Comparison of ENCODE assay signal across 1 cellular context in the genomic region with DNA sequence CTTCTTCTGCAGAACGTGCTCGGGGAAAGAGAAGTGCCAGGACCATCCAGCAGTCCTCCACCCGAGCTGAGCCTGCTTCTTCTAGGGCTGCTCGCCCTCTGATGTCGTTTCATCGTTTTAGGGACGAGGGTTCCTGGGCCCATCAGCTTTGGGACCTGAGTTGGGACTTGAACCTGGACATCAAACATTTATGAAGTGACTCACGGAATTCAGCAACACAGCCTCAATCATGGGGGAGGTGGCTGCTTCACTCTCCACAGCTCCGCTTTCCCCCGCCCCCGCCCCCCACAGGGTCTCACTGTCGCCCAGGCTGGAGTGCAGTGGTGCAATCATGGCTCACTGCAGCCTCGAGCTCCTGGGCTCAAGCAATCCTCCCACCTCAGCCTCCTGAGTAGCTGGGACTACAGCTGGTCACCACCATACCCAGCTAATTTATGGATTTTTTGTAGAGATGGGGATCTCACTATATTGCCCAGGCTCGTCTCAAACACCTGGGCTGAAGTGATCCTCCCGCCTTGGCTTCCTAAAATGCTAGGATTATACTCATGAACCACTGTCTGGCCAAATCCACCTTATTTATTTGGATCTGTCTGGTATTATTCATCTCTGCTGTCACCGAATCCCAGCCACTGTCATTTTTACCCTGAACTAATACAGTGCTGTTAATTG.
TF ChIP-seq lines count a peak whose summit lies in the region.

No MANE protein-coding gene starts in this region.

TF ChIP-seq in H1, 55 proteins besides CTCF, POLR2A, EP300 and RAD21:
- TF ChIP-seq, protein P1, sequence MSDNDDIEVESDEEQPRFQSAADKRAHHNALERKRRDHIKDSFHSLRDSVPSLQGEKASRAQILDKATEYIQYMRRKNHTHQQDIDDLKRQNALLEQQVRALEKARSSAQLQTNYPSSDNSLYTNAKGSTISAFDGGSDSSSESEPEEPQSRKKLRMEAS (IDR thresholded peaks at IDR 0.05), result 0 out of 2 replicates have a peak, but pooled peaks have one; percentile 3
- TF ChIP-seq SIX5 (IDR thresholded peaks at IDR 0.05; ENCODE audit: low read depth, low read length), result no peak
- TF ChIP-seq RBBP5 (IDR thresholded peaks at IDR 0.05; ENCODE audit: borderline replicate concordance, low read depth, low read length), result 0 out of 2 replicates have a peak, but pooled peaks have one; percentile 5
- TF ChIP-seq SUZ12 (IDR thresholded peaks at IDR 0.05; ENCODE audit: low read length), result no peak
- no peak for TF ChIP-seq TEAD4 (IDR thresholded peaks at IDR 0.05; ENCODE audit: low read depth, low read length)
